ENCODE assay signal across 16 cellular contexts in the genomic region with DNA sequence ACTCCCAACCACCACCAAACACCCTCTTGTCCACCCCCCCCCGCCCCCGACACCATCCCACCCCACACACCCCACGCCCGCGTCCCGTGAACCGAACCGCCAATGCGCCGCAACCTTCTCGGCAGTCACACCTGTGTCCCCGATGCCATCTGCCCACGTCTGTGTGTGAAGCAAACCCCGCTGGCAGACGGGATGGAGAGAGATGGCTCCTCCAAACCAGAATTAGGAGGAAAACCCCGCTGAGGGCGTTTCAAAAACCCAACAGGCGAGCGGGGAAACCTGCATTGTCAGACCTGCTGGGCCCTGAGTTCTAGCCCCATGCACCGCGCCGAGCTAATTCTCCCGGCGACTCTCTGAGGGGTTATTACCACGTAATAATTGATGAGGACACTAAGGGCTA. TPM values are rescaled to one million over a fixed set of nuclear protein-coding genes. Genes with fewer than 3 reads are reported as not detected.
A peak's percentile ranks its signal among the peaks of the same experiment; 100 is the strongest.
DNase-seq lines count a peak whose midpoint lies in the region; ATAC-seq and TF ChIP-seq lines count a peak whose summit lies in the region.
"Had no signal": no experiment of that assay in that cellular context is flagged by ENCODE, and none has a peak within 500 bp of the region (broad histone marks: within the 10 kb centered on the region; RNA-seq: fewer than 3 reads in every experiment).

No MANE protein-coding gene starts in this region.

- peak; percentile 30 for DNase-seq in activated naive CD4-positive, alpha-beta T cell treated with anti-CD3 and anti-CD28 coated beads for 36 hours
- no peak for DNase-seq in activated naive CD4-positive, alpha-beta T cell treated with anti-CD3 and anti-CD28 coated beads, Interleukin-2, amount 10 ng/mL, durations not matched to agents 7 days and 5 days
- DNase-seq in endodermal cell, result peak; percentile 78
- DNase-seq in stimulated activated naive CD8-positive, alpha-beta T cell treated with anti-CD3 and anti-CD28 coated beads, Interleukin-15, amount 100 ng/mL, for 72 hours, result no peak
- no peak for DNase-seq in esophagus squamous epithelium (lab: John Stamatoyannopoulos, UW)
- no peak for DNase-seq in ascending aorta (ENCODE audit: low spot score in 2 of 2)
- DNase-seq in NCI-H1417 treated with DMSO at 0.1 percent for 48 hours (lab: John Stamatoyannopoulos, UW), result no peak

- H3K9ac ChIP-seq in HUES64 (ENCODE audit: low read depth, low read length), result no peak overlapping the region
- no peak overlapping the region for H3K9ac ChIP-seq in endodermal cell (ENCODE audit: extremely low read depth, low read length, poor library complexity, severe bottlenecking)

- 5% methylated on average over 23 of the region's 25 CpGs for WGBS in HUES64
- 17 to 20% methylated on average over 10 to 22 of the region's 25 CpGs for WGBS in endodermal cell (ENCODE audit: insufficient coverage in 1 of 2, insufficient read length in 1 of 2), 2 experiments
- WGBS in esophagus squamous epithelium, 2 donors, result 28% methylated on average over 6 of the region's 25 CpGs; no CpG with 5 or more reads in 1 of the 2 donors

- no peak overlapping the region for H3K27ac ChIP-seq in HUES64 (ENCODE audit: low read depth, low read length)
- H3K27ac ChIP-seq in endodermal cell (ENCODE audit: low read depth, low read length), result no peak overlapping the region
- no peak overlapping the region for H3K27ac ChIP-seq in esophagus squamous epithelium
- no peak overlapping the region for H3K27ac ChIP-seq in ascending aorta
- H3K27ac ChIP-seq: heart left ventricle, stomach, upper lobe of right lung had no signal

- H3K4me3 Mint-ChIP-seq in activated naive CD4-positive, alpha-beta T cell treated with anti-CD3 and anti-CD28 coated beads for 36 hours, result peak overlapping the region; percentile 15
- no peak overlapping the region for H3K4me3 Mint-ChIP-seq in activated naive CD4-positive, alpha-beta T cell treated with anti-CD3 and anti-CD28 coated beads, Interleukin-2, amount 10 ng/mL, durations not matched to agents 7 days and 5 days
- peak overlapping the region; percentile 55 for H3K4me3 Mint-ChIP-seq in endodermal cell
- peak overlapping the region; percentile 57 to 73 for H3K4me3 Mint-ChIP-seq in stimulated activated naive CD8-positive, alpha-beta T cell treated with anti-CD3 and anti-CD28 coated beads, Interleukin-15, amount 100 ng/mL, for 72 hours

- peaks cover 41% of the 10 kb centered on the region for H3K4me1 Mint-ChIP-seq in activated naive CD4-positive, alpha-beta T cell treated with anti-CD3 and anti-CD28 coated beads for 36 hours (ENCODE audit: low read depth)
- H3K4me1 Mint-ChIP-seq in activated naive CD4-positive, alpha-beta T cell treated with anti-CD3 and anti-CD28 coated beads, Interleukin-2, amount 10 ng/mL, durations not matched to agents 7 days and 5 days, result peaks cover 13% of the 10 kb centered on the region
- H3K4me1 Mint-ChIP-seq in endodermal cell, result peaks cover 15% of the 10 kb centered on the region
- peaks cover 66% of the 10 kb centered on the region for H3K4me1 Mint-ChIP-seq in stimulated activated naive CD8-positive, alpha-beta T cell treated with anti-CD3 and anti-CD28 coated beads, Interleukin-15, amount 100 ng/mL, for 72 hours

- CTCF ChIA-PET in activated naive CD4-positive, alpha-beta T cell treated with anti-CD3 and anti-CD28 coated beads for 36 hours (lab: Charles Lee), result interaction anchor here (1.0 to 6.0 kb wide), 12 partner anchors 33 to 487 kb away, joined by 3 to 34 read pairs (median 4); no protein-coding TSS in a partner anchor
- CTCF ChIA-PET in activated naive CD4-positive, alpha-beta T cell treated with anti-CD3 and anti-CD28 coated beads, Interleukin-2, amount 10 ng/mL, durations not matched to agents 7 days and 5 days (lab: Charles Lee), result interaction anchor here (1.1 to 3.1 kb wide), 10 partner anchors 15 to 487 kb away, joined by 3 to 26 read pairs (median 6); no protein-coding TSS in a partner anchor

- intact Hi-C loops in activated naive CD4-positive, alpha-beta T cell treated with anti-CD3 and anti-CD28 coated beads for 36 hours (cut with micrococcal nuclease), result loop anchor here (10.0 kb wide), 1 partner anchor 376 kb away; a partner anchor contains a TSS
- intact Hi-C loops in esophagus squamous epithelium (cut with DNase I), result no loop called here
- intact Hi-C loops in ascending aorta (cut with DNase I), result no loop called here

- TF ChIP-seq CTCF in endodermal cell (conservative IDR thresholded peaks at IDR 0.05) (no peak), esophagus squamous epithelium (IDR thresholded peaks at IDR 0.05) (no peak), ascending aorta (IDR thresholded peaks at IDR 0.05) (no peak)

- no peaks in the 10 kb centered on the region for H3K9me3 Mint-ChIP-seq in activated naive CD4-positive, alpha-beta T cell treated with anti-CD3 and anti-CD28 coated beads for 36 hours
- H3K9me3 Mint-ChIP-seq in activated naive CD4-positive, alpha-beta T cell treated with anti-CD3 and anti-CD28 coated beads, Interleukin-2, amount 10 ng/mL, durations not matched to agents 7 days and 5 days, result no peaks in the 10 kb centered on the region
- no peaks in the 10 kb centered on the region for H3K9me3 Mint-ChIP-seq in endodermal cell
- no peaks in the 10 kb centered on the region for H3K9me3 Mint-ChIP-seq in stimulated activated naive CD8-positive, alpha-beta T cell treated with anti-CD3 and anti-CD28 coated beads, Interleukin-15, amount 100 ng/mL, for 72 hours
- H3K9me3 Mint-ChIP-seq: activated naive CD4-positive, alpha-beta T cell treated with anti-CD3 and anti-CD28 coated beads, Interleukin-2, amount 50 U/mL, for 24 hours had no signal

- H3K9me3 ChIP-seq in HUES64 (ENCODE audit: insufficient read depth, low read depth, low read length) (no peaks in the 10 kb centered on the region), endodermal cell (ENCODE audit: control insufficient read depth, low read length) (no peaks in the 10 kb centered on the region), esophagus squamous epithelium (no peaks in the 10 kb centered on the region), ascending aorta (no peaks in the 10 kb centered on the region)
- H3K9me3 ChIP-seq: heart left ventricle, stomach, upper lobe of right lung had no signal

- H3K4me3 ChIP-seq in HUES64 (ENCODE audit: low read length) (peak overlapping the region; percentile 43), endodermal cell (ENCODE audit: low read length) (no peak overlapping the region), esophagus squamous epithelium (no peak overlapping the region), ascending aorta (no peak overlapping the region)
- H3K4me3 ChIP-seq: upper lobe of right lung had no signal

- ATAC-seq in stimulated activated naive CD8-positive, alpha-beta T cell treated with anti-CD3 and anti-CD28 coated beads, Interleukin-15, amount 100 ng/mL, for 72 hours, result no peak

- H3K4me1 ChIP-seq in HUES64 (ENCODE audit: insufficient read depth, low read length) (peaks cover 10% of the 10 kb centered on the region; the same call in 1 of the 2 replicates), endodermal cell (ENCODE audit: control insufficient read depth, insufficient read depth, low read length) (no peaks in the 10 kb centered on the region), esophagus squamous epithelium (peaks cover 22 to 44% (median 25%) of the 10 kb centered on the region in 3 donors), ascending aorta (peaks cover 0 to 16% of the 10 kb centered on the region in 2 donors)

- peaks cover 76% of the 10 kb centered on the region for H3K27me3 Mint-ChIP-seq in activated naive CD4-positive, alpha-beta T cell treated with anti-CD3 and anti-CD28 coated beads for 36 hours (ENCODE audit: low read depth)
- H3K27me3 Mint-ChIP-seq in activated naive CD4-positive, alpha-beta T cell treated with anti-CD3 and anti-CD28 coated beads, Interleukin-2, amount 10 ng/mL, durations not matched to agents 7 days and 5 days, result peaks cover 82% of the 10 kb centered on the region
- peaks cover 100% of the 10 kb centered on the region for H3K27me3 Mint-ChIP-seq in endodermal cell (ENCODE audit: insufficient read depth)
- peaks cover 100% of the 10 kb centered on the region for H3K27me3 Mint-ChIP-seq in stimulated activated naive CD8-positive, alpha-beta T cell treated with anti-CD3 and anti-CD28 coated beads, Interleukin-15, amount 100 ng/mL, for 72 hours

- H3K36me3 Mint-ChIP-seq in activated naive CD4-positive, alpha-beta T cell treated with anti-CD3 and anti-CD28 coated beads for 36 hours (ENCODE audit: low read depth), result no peaks in the 10 kb centered on the region
- no peaks in the 10 kb centered on the region for H3K36me3 Mint-ChIP-seq in activated naive CD4-positive, alpha-beta T cell treated with anti-CD3 and anti-CD28 coated beads, Interleukin-2, amount 10 ng/mL, durations not matched to agents 7 days and 5 days
- H3K36me3 Mint-ChIP-seq in endodermal cell (ENCODE audit: low read depth), result no peaks in the 10 kb centered on the region
- H3K36me3 Mint-ChIP-seq: activated naive CD4-positive, alpha-beta T cell treated with anti-CD3 and anti-CD28 coated beads, Interleukin-2, amount 50 U/mL, for 24 hours had no signal

- no peaks in the 10 kb centered on the region for H3K36me3 ChIP-seq in HUES64 (ENCODE audit: insufficient read depth, low read length)
- H3K36me3 ChIP-seq in endodermal cell (ENCODE audit: control insufficient read depth, insufficient read depth, low read length), result no peaks in the 10 kb centered on the region
- H3K36me3 ChIP-seq in esophagus squamous epithelium, result no peaks in the 10 kb centered on the region
- H3K36me3 ChIP-seq in ascending aorta, result no peaks in the 10 kb centered on the region
- H3K36me3 ChIP-seq: heart left ventricle, stomach, upper lobe of right lung had no signal

- no peak overlapping the region for H3K27ac Mint-ChIP-seq in activated naive CD4-positive, alpha-beta T cell treated with anti-CD3 and anti-CD28 coated beads for 36 hours
- no peak overlapping the region for H3K27ac Mint-ChIP-seq in activated naive CD4-positive, alpha-beta T cell treated with anti-CD3 and anti-CD28 coated beads, Interleukin-2, amount 10 ng/mL, durations not matched to agents 7 days and 5 days
- no peak overlapping the region for H3K27ac Mint-ChIP-seq in endodermal cell
- no peak overlapping the region for H3K27ac Mint-ChIP-seq in stimulated activated naive CD8-positive, alpha-beta T cell treated with anti-CD3 and anti-CD28 coated beads, Interleukin-15, amount 100 ng/mL, for 72 hours
- H3K27ac Mint-ChIP-seq: activated naive CD4-positive, alpha-beta T cell treated with anti-CD3 and anti-CD28 coated beads, Interleukin-2, amount 50 U/mL, for 24 hours had no signal

- TF ChIP-seq POLR2A in esophagus squamous epithelium (IDR thresholded peaks at IDR 0.05), result no peak

- H3K27me3 ChIP-seq in HUES64 (ENCODE audit: insufficient read depth, low read length), result peaks cover 100% of the 10 kb centered on the region
- peaks cover 100% of the 10 kb centered on the region for H3K27me3 ChIP-seq in endodermal cell (ENCODE audit: control insufficient read depth, insufficient read depth, low read length, poor library complexity, severe bottlenecking)
- H3K27me3 ChIP-seq in esophagus squamous epithelium, result peaks cover 38 to 100% (median 57%) of the 10 kb centered on the region in 4 donors
- H3K27me3 ChIP-seq in ascending aorta, result peaks cover 25% of the 10 kb centered on the region

RNA-seq across cellular contexts. Expression of a gene that starts 28.6 kb away (rescaled TPM):
- total RNA-seq in activated naive CD4-positive, alpha-beta T cell treated with anti-CD3 and anti-CD28 coated beads for 36 hours, result not detected
- polyA plus RNA-seq in HUES64 (2013, experiment 1 of 2), result not detected
- not detected for polyA plus RNA-seq in HUES64 (2013, experiment 2 of 2)
- total RNA-seq in endodermal cell, result not detected
- polyA plus RNA-seq in endodermal cell (2013, experiment 1 of 2), result not detected
- not detected for polyA plus RNA-seq in endodermal cell (2013, experiment 2 of 2)
- not detected for total RNA-seq in esophagus squamous epithelium
- total RNA-seq in ascending aorta, result not detected
- total RNA-seq: heart left ventricle, HepG2, mesenteric fat pad, NCI-H460, Right ventricle myocardium superior, stomach, upper lobe of right lung had no signal
- polyA plus RNA-seq: heart left ventricle, HepG2, stomach had no signal

RNA-seq across cellular contexts. Expression of a gene that starts 30.7 kb away (rescaled TPM):
- not detected for total RNA-seq in activated naive CD4-positive, alpha-beta T cell treated with anti-CD3 and anti-CD28 coated beads for 36 hours
- polyA plus RNA-seq in HUES64 (2013, experiment 1 of 2), result 0.20 TPM
- polyA plus RNA-seq in HUES64 (2013, experiment 2 of 2), result 0.51 TPM
- 1 to 10 TPM; 3.2 to 3.5 TPM for total RNA-seq in endodermal cell
- polyA plus RNA-seq in endodermal cell (2013, experiment 1 of 2), result 0.53 TPM
- polyA plus RNA-seq in endodermal cell (2013, experiment 2 of 2), result 0.46 TPM
- total RNA-seq in esophagus squamous epithelium, result under 1 TPM in 1 of 4 donors, not detected in 3; 0.13 TPM
- not detected for total RNA-seq in ascending aorta
- total RNA-seq: heart left ventricle, HepG2, mesenteric fat pad, Right ventricle myocardium superior, stomach, upper lobe of right lung had no signal
- polyA plus RNA-seq: heart left ventricle, HepG2, stomach had no signal

Comparison
In these comparisons a context has a peak if more than half of its experiments do, and no peak if none do; other contexts are left out.
1. DNase-seq: peak in activated naive CD4-positive, alpha-beta T cell treated with anti-CD3 and anti-CD28 coated beads for 36 hours (single experiment) and endodermal cell (single experiment); none in activated naive CD4-positive, alpha-beta T cell treated with anti-CD3 and anti-CD28 coated beads, Interleukin-2, amount 10 ng/mL, durations not matched to agents 7 days and 5 days (single experiment), stimulated activated naive CD8-positive, alpha-beta T cell treated with anti-CD3 and anti-CD28 coated beads, Interleukin-15, amount 100 ng/mL, for 72 hours (0 of 2), esophagus squamous epithelium (single experiment), ascending aorta (0 of 2) and NCI-H1417 treated with DMSO at 0.1 percent for 48 hours (single experiment).